ENCODE assay signal across 4 cellular contexts in the genomic region with DNA sequence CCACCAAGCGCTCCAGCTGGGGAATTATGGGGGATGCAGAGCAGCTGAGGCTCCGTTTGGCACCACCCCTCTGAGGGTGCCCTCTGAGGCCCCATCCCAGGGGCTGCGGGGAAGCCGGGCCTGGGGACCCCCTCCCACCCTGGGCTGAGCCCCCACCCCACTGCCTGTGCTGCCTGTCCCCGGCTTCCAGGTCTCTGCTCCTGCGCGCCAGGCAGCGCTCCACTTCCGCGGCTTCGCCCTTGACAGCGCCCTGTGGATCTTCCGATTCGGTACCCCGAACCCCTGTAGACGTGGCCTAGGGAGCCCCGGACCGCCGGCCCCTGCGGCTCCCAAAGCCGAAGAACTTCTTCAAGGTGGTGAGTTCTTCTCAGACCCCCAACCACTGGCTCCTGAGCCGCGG. TPM values are rescaled to one million over a fixed set of nuclear protein-coding genes. Genes with fewer than 3 reads are reported as not detected.
"Had no signal": no experiment of that assay in that cellular context is flagged by ENCODE, and none has a peak within 500 bp of the region (broad histone marks: within the 10 kb centered on the region; RNA-seq: fewer than 3 reads in every experiment).

No MANE protein-coding gene starts in this region.

RNA-seq across cellular contexts. Expression of a gene that starts 0.5 kb away (rescaled TPM):
- total RNA-seq: osteoblast, skeletal muscle tissue, urinary bladder had no signal
- polyA plus RNA-seq: neural cell had no signal
